ENCODE assay signal across 8 cellular contexts in the genomic region with DNA sequence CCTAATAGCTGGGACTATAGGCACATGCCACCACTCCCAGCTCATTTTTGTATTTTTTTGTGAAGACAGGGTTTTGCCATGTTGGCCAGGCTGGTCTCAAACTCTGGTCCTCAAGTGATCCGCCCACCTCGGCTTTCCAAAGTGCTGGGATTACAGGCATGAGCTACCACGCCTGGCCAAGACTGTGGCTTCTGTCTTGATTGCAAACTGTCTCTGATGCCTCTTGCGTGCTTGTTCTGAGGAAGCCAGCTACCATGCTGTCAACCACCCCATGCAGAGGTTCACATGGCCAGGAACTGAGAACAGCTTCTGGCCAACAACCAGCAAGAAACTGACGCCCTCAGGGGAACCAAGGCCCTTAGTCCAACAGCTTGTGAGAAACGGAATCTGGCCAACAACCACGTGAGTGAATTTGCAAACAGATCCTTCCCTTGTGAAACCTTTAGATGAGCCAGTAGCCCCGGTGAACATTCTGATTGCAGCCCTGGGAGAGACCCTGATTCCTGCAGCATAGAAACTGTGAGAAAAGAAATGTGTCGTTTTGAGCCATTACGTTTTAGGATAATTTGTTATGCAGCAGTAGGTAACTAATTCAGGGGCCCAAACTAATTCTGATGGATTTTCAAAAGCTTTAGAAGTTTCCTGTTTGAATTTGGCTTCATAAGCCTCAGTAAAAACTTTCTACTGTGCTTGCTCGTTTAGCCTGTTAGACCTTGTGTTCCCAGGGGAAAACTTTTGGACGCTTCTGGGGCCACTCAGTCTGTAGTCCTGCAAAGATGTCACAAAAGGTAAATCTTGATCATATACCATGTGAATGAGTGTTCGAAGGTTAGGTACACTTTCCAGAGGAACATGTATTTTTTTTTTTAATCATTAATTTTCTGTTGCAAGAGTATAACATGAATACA.
A peak's percentile ranks its signal among the peaks of the same experiment; 100 is the strongest.
DNase-seq lines count a peak whose midpoint lies in the region; ATAC-seq and TF ChIP-seq lines count a peak whose summit lies in the region.

No MANE protein-coding gene starts in this region.

- H3K4me3 Mint-ChIP-seq in MCF 10A (ENCODE audit: unreplicated experiment): no peak overlapping the region

- peaks cover 20% of the 10 kb centered on the region for H3K4me1 Mint-ChIP-seq in MCF 10A (ENCODE audit: insufficient read depth, unreplicated experiment)

- intact Hi-C loops in MCF 10A (cut with micrococcal nuclease): loop anchor here (1.0 to 5.0 kb wide), 3 partner anchors 91 to 334 kb away; a partner anchor contains a TSS
- intact Hi-C loops in posterior vena cava (cut with DNase I): no loop called here

- H3K27ac Mint-ChIP-seq in MCF 10A (ENCODE audit: low read depth, unreplicated experiment): no peak overlapping the region

- POLR2A ChIA-PET in MCF 10A (lab: Yijun Ruan, JAX): interaction anchor here (1.0 to 1.6 kb wide), 4 partner anchors 8 to 187 kb away, joined by 3 to 5 read pairs (median 4); no protein-coding TSS in a partner anchor

- CTCF ChIA-PET in MCF 10A (lab: Yijun Ruan, JAX): interaction anchor here (0.7 to 2.3 kb wide), 15 partner anchors 8 to 178 kb away, joined by 3 to 28 read pairs (median 3); no protein-coding TSS in a partner anchor

- H3K9me3 Mint-ChIP-seq in MCF 10A (ENCODE audit: unreplicated experiment): no peaks in the 10 kb centered on the region

- no TSS peak for BruUV-seq in MCF 10A (replicated peaks; lab: Mats Ljungman, UMichigan)

- H3K36me3 Mint-ChIP-seq in MCF 10A (ENCODE audit: insufficient read depth, unreplicated experiment): no peaks in the 10 kb centered on the region

- TF ChIP-seq CTCF in MCF 10A (IDR thresholded peaks at IDR 0.05; ENCODE audit: unreplicated experiment): no peak

- ATAC-seq in GM19455 (IDR thresholded peaks at IDR 0.05; ENCODE audit: unreplicated experiment) (peak; percentile 90), HG03432 (IDR thresholded peaks at IDR 0.05; ENCODE audit: unreplicated experiment) (peak; percentile 85), SK-N-SH treated with all-trans-retinoic acid at 6 μM for 48 hours (no peak)

- DNase-seq in C1 segment of cervical spinal cord (lab: John Stamatoyannopoulos, UW) (peak in 10 of 14 donors; percentile 0 to 18 (median 3)), MCF 10A (ENCODE audit: unreplicated experiment) (peak; percentile 78), posterior vena cava (ENCODE audit: low spot score) (peak; percentile 85), SW480 (ENCODE audit: low spot score) (no peak)
- no peak for DNase-seq in activated CD4-positive, alpha-beta T cell treated with anti-CD3 and anti-CD28 coated beads, Interleukin-2, amount 50 U/mL, for 1 hour

- peaks cover 20% of the 10 kb centered on the region for H3K27me3 Mint-ChIP-seq in MCF 10A (ENCODE audit: insufficient read depth, unreplicated experiment)

TF ChIP-seq in SK-N-SH treated with all-trans-retinoic acid at 6 μM for 48 hours, 23 proteins besides CTCF, POLR2A, EP300 and RAD21:
- TF ChIP-seq TOX (CRISPR knock-in tag; IDR thresholded peaks at IDR 0.05; ENCODE audit: borderline replicate concordance) (no peak), ESRRG (CRISPR knock-in tag; IDR thresholded peaks at IDR 0.05) (no peak), CSDC2 (CRISPR knock-in tag; IDR thresholded peaks at IDR 0.05) (no peak), TCF4 (CRISPR knock-in tag; IDR thresholded peaks at IDR 0.05; ENCODE audit: borderline replicate concordance) (no peak), ISL1 (CRISPR knock-in tag; IDR thresholded peaks at IDR 0.05) (no peak), ZNF8 (CRISPR knock-in tag; IDR thresholded peaks at IDR 0.05) (no peak), ZFP30 (CRISPR knock-in tag; IDR thresholded peaks at IDR 0.05) (no peak), ZFP3 (CRISPR knock-in tag; IDR thresholded peaks at IDR 0.05) (no peak)
- TF ChIP-seq, protein P1, sequence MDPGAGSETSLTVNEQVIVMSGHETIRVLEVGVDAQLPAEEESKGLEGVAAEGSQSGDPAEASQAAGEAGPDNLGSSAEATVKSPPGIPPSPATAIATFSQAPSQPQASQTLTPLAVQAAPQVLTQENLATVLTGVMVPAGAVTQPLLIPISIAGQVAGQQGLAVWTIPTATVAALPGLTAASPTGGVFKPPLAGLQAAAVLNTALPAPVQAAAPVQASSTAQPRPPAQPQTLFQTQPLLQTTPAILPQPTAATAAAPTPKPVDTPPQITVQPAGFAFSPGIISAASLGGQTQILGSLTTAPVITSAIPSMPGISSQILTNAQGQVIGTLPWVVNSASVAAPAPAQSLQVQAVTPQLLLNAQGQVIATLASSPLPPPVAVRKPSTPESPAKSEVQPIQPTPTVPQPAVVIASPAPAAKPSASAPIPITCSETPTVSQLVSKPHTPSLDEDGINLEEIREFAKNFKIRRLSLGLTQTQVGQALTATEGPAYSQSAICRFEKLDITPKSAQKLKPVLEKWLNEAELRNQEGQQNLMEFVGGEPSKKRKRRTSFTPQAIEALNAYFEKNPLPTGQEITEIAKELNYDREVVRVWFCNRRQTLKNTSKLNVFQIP (CRISPR knock-in tag; IDR thresholded peaks at IDR 0.05; ENCODE audit: borderline replicate concordance, low read depth): no peak
- TF ChIP-seq, protein P2, sequence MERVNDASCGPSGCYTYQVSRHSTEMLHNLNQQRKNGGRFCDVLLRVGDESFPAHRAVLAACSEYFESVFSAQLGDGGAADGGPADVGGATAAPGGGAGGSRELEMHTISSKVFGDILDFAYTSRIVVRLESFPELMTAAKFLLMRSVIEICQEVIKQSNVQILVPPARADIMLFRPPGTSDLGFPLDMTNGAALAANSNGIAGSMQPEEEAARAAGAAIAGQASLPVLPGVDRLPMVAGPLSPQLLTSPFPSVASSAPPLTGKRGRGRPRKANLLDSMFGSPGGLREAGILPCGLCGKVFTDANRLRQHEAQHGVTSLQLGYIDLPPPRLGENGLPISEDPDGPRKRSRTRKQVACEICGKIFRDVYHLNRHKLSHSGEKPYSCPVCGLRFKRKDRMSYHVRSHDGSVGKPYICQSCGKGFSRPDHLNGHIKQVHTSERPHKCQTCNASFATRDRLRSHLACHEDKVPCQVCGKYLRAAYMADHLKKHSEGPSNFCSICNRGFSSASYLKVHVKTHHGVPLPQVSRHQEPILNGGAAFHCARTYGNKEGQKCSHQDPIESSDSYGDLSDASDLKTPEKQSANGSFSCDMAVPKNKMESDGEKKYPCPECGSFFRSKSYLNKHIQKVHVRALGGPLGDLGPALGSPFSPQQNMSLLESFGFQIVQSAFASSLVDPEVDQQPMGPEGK (CRISPR knock-in tag; IDR thresholded peaks at IDR 0.05; ENCODE audit: borderline replicate concordance): no peak
- TF ChIP-seq, protein P3, sequence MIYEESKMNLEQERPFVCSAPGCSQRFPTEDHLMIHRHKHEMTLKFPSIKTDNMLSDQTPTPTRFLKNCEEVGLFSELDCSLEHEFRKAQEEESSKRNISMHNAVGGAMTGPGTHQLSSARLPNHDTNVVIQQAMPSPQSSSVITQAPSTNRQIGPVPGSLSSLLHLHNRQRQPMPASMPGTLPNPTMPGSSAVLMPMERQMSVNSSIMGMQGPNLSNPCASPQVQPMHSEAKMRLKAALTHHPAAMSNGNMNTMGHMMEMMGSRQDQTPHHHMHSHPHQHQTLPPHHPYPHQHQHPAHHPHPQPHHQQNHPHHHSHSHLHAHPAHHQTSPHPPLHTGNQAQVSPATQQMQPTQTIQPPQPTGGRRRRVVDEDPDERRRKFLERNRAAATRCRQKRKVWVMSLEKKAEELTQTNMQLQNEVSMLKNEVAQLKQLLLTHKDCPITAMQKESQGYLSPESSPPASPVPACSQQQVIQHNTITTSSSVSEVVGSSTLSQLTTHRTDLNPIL (CRISPR knock-in tag; IDR thresholded peaks at IDR 0.05; ENCODE audit: low read depth): no peak

Comparison
In these comparisons a context has a peak if more than half of its experiments do, and no peak if none do; other contexts are left out.
1. DNase-seq: peak in C1 segment of cervical spinal cord (10 of 14), MCF 10A (single experiment) and posterior vena cava (single experiment); none in SW480 (single experiment) and activated CD4-positive, alpha-beta T cell treated with anti-CD3 and anti-CD28 coated beads, Interleukin-2, amount 50 U/mL, for 1 hour (single experiment).